16 cellular contexts compared by ENCODE assay signal in genomic region chr10:86999976-87000375, GRCh38. TPM values are rescaled to one million over a fixed set of nuclear protein-coding genes. Genes with fewer than 3 reads are reported as not detected.
"Had no signal": no experiment of that assay in that cellular context is flagged by ENCODE, and none has a peak within 500 bp of the region (broad histone marks: within the 10 kb centered on the region; RNA-seq: fewer than 3 reads in every experiment).

No MANE protein-coding gene starts in this region.

RNA-seq across cellular contexts. Expression of gene FAM25A, which starts 20.1 kb away (rescaled TPM):
- total RNA-seq: endodermal cell, gastroesophageal sphincter, heart left ventricle, hepatocyte, kidney, left lobe of liver, lung microvascular endothelial cell, mesothelial cell of epicardium, mucosa of descending colon, osteocyte, prostate gland, right atrium auricular region, sciatic nerve, transverse colon, ureter had no signal
- polyA plus RNA-seq: heart left ventricle, hepatocyte, smooth muscle cell had no signal

RNA-seq across cellular contexts. Expression of gene ADIRF, which starts 31.7 kb away (rescaled TPM):
- total RNA-seq: hepatocyte, mesothelial cell of epicardium, osteocyte had no signal
- polyA plus RNA-seq: hepatocyte, smooth muscle cell had no signal

RNA-seq across cellular contexts. Expression of gene SNCG, which starts 41.6 kb away (rescaled TPM):
- total RNA-seq: osteocyte had no signal

RNA-seq across cellular contexts. Expression of gene MMRN2, which starts 42.6 kb away (rescaled TPM):
- total RNA-seq: osteocyte had no signal
